ENCODE assay signal across 1 cellular context in genomic region chr1:46333300-46334029, GRCh38.
TF ChIP-seq lines count a peak whose summit lies in the region.

No MANE protein-coding gene starts in this region.

TF ChIP-seq in HCT116, 20 proteins besides CTCF, POLR2A, EP300 and RAD21 (continued from another document):
- TF ChIP-seq REST (IDR thresholded peaks at IDR 0.05; ENCODE audit: low read depth): no peak
- TF ChIP-seq ZNF274 (IDR thresholded peaks at IDR 0.05; ENCODE audit: low read depth, low read length): no peak
- no peak for TF ChIP-seq SRF (IDR thresholded peaks at IDR 0.05; ENCODE audit: low read depth)
- no peak for TF ChIP-seq YY1 (IDR thresholded peaks at IDR 0.05; ENCODE audit: extremely low read depth, insufficient replicate concordance, low read depth, low read length)
- TF ChIP-seq EGR1 (IDR thresholded peaks at IDR 0.05; ENCODE audit: low read depth): no peak
- TF ChIP-seq SIN3A (IDR thresholded peaks at IDR 0.05; ENCODE audit: low read depth): no peak
- no peak for TF ChIP-seq CBX3 (IDR thresholded peaks at IDR 0.05; ENCODE audit: low read depth)
- no peak for TF ChIP-seq CEBPB (IDR thresholded peaks at IDR 0.05; ENCODE audit: low read depth)
- TF ChIP-seq POLR2AphosphoS5 (IDR thresholded peaks at IDR 0.05; ENCODE audit: low read depth, low read length): no peak
- TF ChIP-seq JUND (IDR thresholded peaks at IDR 0.05): no peak
